Comparison of ENCODE assay signal across 8 cellular contexts in the genomic region with DNA sequence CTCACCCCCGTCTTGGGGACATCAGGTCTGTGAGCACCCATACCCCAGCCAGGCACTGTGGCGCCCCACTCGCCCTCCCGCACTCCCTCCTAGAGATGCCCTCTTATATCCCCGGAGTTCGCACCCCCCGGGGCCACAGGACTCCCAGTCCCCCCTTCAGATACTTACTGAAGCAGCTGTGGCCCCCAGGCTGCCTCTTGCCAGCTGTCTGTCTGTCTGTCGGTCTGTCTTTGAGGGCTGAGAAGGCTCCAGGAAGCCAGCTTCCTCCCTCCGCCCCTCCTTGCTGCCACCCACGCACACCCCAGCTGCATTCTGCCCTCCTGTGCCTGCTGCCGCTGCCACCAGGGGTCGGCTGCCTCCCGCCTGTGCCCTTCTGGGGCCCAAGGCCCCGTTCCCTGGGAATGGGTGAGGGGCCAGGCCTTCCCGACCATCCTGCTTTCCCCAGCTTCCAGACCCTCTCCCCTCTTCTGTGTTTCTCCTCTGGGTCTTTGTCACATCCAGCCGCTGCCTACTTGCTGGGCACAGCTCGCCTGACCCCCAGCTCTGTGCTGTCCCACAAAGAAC. TPM values are rescaled to one million over a fixed set of nuclear protein-coding genes. Genes with fewer than 3 reads are reported as not detected.
DNase-seq lines count a peak whose midpoint lies in the region; ATAC-seq and TF ChIP-seq lines count a peak whose summit lies in the region.
"Had no signal": no experiment of that assay in that cellular context is flagged by ENCODE, and none has a peak within 500 bp of the region (broad histone marks: within the 10 kb centered on the region; RNA-seq: fewer than 3 reads in every experiment).

Gene PTPN7, minus strand, starts transcription at position 226 of the 564 bp plus-strand sequence. CDS start 1,200 bp downstream, outside the sequence.

- no peak within 1 kb of the TSS for H3K4me2 ChIP-seq in hepatocyte

- no peak within 1 kb of the TSS for H2AFZ ChIP-seq in hepatocyte

- H3K4me3 ChIP-seq in left ventricle myocardium inferior, result peak within 1 kb of the TSS; percentile 29
- no peak within 1 kb of the TSS for H3K4me3 ChIP-seq in hepatocyte
- H3K4me3 ChIP-seq: body of pancreas had no signal

- TF ChIP-seq CTCF in left ventricle myocardium inferior (IDR thresholded peaks at IDR 0.05; ENCODE audit: borderline replicate concordance) (no peak), hepatocyte (IDR thresholded peaks at IDR 0.05; ENCODE audit: poor library complexity) (no peak)

- no peaks in the 10 kb centered on the region for H3K79me2 ChIP-seq in hepatocyte

- ATAC-seq in GM19351 (IDR thresholded peaks at IDR 0.05; ENCODE audit: unreplicated experiment) (peak; percentile 54), HG03135 (IDR thresholded peaks at IDR 0.05; ENCODE audit: unreplicated experiment) (no peak)
- ATAC-seq: body of pancreas had no signal

- intact Hi-C loops in left ventricle myocardium inferior (cut with micrococcal nuclease), result no loop called here

- no peaks in the 10 kb centered on the region for H3K9me2 ChIP-seq in hepatocyte (replicated peaks; ENCODE audit: insufficient read depth)

- H4K20me1 ChIP-seq in hepatocyte (ENCODE audit: insufficient read depth, poor library complexity, severe bottlenecking), result no peaks in the 10 kb centered on the region

- H3K27ac ChIP-seq in KOPT-K1 (ENCODE audit: low read depth, low read length, poor library complexity, severe bottlenecking), result peak within 1 kb of the TSS; percentile 99
- no peak within 1 kb of the TSS for H3K27ac ChIP-seq in left ventricle myocardium inferior (replicated peaks)
- H3K27ac ChIP-seq in hepatocyte, result no peak within 1 kb of the TSS

- 91% methylated on average over 14 of the region's 17 CpGs for WGBS in hepatocyte (ENCODE audit: low lambda C conversion rate, missing lambda C conversion rate)

- peak; percentile 93 for DNase-seq in activated CD8-positive, alpha-beta memory T cell treated with anti-CD3 and anti-CD28 coated beads for 24 hours
- DNase-seq in left ventricle myocardium inferior (no peak), hepatocyte (ENCODE audit: low spot score) (no peak)
- peak; percentile 77 for DNase-seq in stimulated activated CD8-positive, alpha-beta memory T cell treated with anti-CD3 and anti-CD28 coated beads, Interleukin-12 subunit alpha, Interleukin-12 subunit beta, amount 100 ng/mL, for 4 hours (ENCODE audit: low read depth)

- H3K4me1 ChIP-seq in left ventricle myocardium inferior (peaks cover 2% of the 10 kb centered on the region), hepatocyte (ENCODE audit: insufficient read depth) (no peaks in the 10 kb centered on the region)
- H3K4me1 ChIP-seq: body of pancreas had no signal

- H3K9me3 ChIP-seq in KOPT-K1 (ENCODE audit: insufficient read depth, low read length, poor library complexity, severe bottlenecking) (no peaks in the 10 kb centered on the region), left ventricle myocardium inferior (replicated peaks) (no peaks in the 10 kb centered on the region), hepatocyte (ENCODE audit: low read depth) (no peaks in the 10 kb centered on the region)
- H3K9me3 ChIP-seq: body of pancreas had no signal

- H3K27me3 ChIP-seq in left ventricle myocardium inferior (ENCODE audit: low read depth) (no peaks in the 10 kb centered on the region), hepatocyte (no peaks in the 10 kb centered on the region)
- H3K27me3 ChIP-seq: body of pancreas had no signal

- H3K36me3 ChIP-seq in KOPT-K1 (ENCODE audit: insufficient read depth, low read length) (peaks cover 41% of the 10 kb centered on the region), left ventricle myocardium inferior (no peaks in the 10 kb centered on the region), hepatocyte (replicated peaks; ENCODE audit: insufficient read depth, low read depth) (no peaks in the 10 kb centered on the region)

RNA-seq across cellular contexts. Expression of gene PTPN7, which starts in this region (rescaled TPM):
- total RNA-seq in left ventricle myocardium inferior (0.44 TPM), hepatocyte (not detected in 2 replicates)
- polyA plus RNA-seq in hepatocyte, result 0.35 and 0.41 TPM in 2 replicates

Comparison
In these comparisons a context has a peak if more than half of its experiments do, and no peak if none do; other contexts are left out.
1. DNase-seq: peak in activated CD8-positive, alpha-beta memory T cell treated with anti-CD3 and anti-CD28 coated beads for 24 hours (single experiment) and stimulated activated CD8-positive, alpha-beta memory T cell treated with anti-CD3 and anti-CD28 coated beads, Interleukin-12 subunit alpha, Interleukin-12 subunit beta, amount 100 ng/mL, for 4 hours (single experiment); none in left ventricle myocardium inferior (single experiment) and hepatocyte (single experiment).